7 cellular contexts compared by ENCODE assay signal in the genomic region with DNA sequence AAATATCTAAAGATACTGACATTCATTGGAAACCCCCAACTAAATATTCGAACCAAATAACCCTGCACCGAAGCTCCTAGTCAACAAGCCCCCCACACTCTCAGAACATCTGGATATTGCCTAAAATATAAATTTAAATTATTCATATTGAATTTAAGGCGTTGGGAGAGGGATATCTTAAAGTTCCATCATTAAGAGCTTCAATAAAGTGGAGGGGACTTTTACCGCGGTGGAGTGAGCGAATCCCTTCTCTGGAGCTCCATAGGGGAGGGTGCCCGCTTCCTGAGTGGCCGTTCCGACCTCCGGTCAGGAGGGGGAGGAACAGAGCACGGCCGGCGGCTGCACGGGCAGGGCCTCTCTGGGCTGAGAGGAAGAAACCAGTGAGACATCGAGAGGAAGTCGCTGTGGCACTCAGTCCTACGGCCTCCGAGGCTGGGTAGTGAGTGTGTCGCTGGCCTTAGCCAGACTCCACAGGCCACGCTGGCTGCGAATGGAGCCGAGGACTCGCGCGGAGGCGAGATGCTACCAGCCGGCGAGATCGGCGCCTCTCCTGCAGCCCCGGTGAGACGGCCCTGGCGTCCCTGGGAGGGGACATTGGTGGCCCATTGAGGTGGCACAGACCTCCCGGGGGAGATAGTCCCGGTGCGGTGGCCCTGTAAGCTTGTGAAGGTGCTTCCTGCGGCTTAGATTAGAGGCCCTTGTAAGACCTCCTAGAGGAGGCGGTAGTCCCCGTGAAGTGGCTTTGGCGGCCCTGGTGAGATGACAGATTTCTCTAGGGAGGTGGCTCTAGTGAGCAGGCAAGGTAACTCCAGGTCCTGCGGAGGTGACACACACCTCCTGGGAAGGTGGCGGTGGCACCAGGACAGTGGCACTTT.
DNase-seq lines count a peak whose midpoint lies in the region; ATAC-seq and TF ChIP-seq lines count a peak whose summit lies in the region.

A gene (plus strand): TSS at position 405 of the 875 bp plus-strand sequence. CDS start 115 bp downstream, at position 520.

- H3K4me3 ChIP-seq in astrocyte of the cerebellum (ENCODE audit: low read depth, low read length) (peak within 1 kb of the TSS; percentile 98), retinal pigment epithelial cell (ENCODE audit: low read length) (peak within 1 kb of the TSS; percentile 95)

- peak; percentile 92 for TF ChIP-seq CTCF in astrocyte of the cerebellum (IDR thresholded peaks at IDR 0.05; ENCODE audit: low read depth, low read length, missing control alignments)
- TF ChIP-seq CTCF in retinal pigment epithelial cell (conservative IDR thresholded peaks at IDR 0.05; ENCODE audit: low read depth, low read length): peak; percentile 79

- in situ Hi-C loops in astrocyte of the cerebellum (cut with HindIII; ENCODE audit: low sequenced_read_pairs): no loop called here

- peak; percentile 99 for TF ChIP-seq POLR2A in GM18505 (IDR thresholded peaks at IDR 0.05; ENCODE audit: borderline replicate concordance, extremely low read depth, insufficient read depth, insufficient read length)

- DNase-seq in NCI-H187 treated with DMSO at 0.1 percent for 48 hours (lab: John Stamatoyannopoulos, UW) (peak; percentile 56), T-helper 22 cell (ENCODE audit: low read depth) (peak; percentile 73), astrocyte of the cerebellum (ENCODE audit: low read depth) (peak; percentile 74), hepatic stellate cell (ENCODE audit: low spot score) (peak; percentile 85), retinal pigment epithelial cell (ENCODE audit: low read depth) (peak; percentile 77)

- ATAC-seq in GM18505 (IDR thresholded peaks at IDR 0.05; ENCODE audit: unreplicated experiment) (peak; percentile 95), HG02970 (IDR thresholded peaks at IDR 0.05; ENCODE audit: low FRiP score, unreplicated experiment) (peak; percentile 92)

Comparison
In these comparisons a context has a peak if more than half of its experiments do, and no peak if none do; other contexts are left out.
1. Peak in every context shown above with its lines: DNase-seq, ATAC-seq and H3K4me3 ChIP-seq.